Comparison of ENCODE assay signal across 2 cellular contexts in the genomic region with DNA sequence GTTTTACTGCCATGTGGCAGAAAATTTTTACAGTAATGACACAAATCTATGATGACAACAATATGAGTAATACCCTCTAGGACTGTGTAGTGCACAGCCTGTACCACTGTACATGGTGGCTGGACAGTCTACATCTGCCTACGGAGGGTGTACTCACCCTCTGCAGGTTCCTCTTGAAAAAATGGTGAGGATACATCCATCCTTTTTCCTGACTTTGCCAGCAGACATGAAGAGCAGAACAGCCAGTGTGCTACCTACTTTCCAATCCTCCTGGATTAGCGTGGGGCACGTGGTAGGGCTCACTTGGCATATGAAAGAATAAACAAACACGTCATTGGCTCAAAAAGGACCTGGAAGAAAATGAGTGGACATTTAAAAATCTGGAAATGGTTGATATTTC.
A peak's percentile ranks its signal among the peaks of the same experiment; 100 is the strongest.
TF ChIP-seq lines count a peak whose summit lies in the region.

No MANE protein-coding gene starts in this region.

TF ChIP-seq in liver, 16 proteins besides CTCF, POLR2A, EP300 and RAD21:
- TF ChIP-seq HNF4A (conservative IDR thresholded peaks at IDR 0.05), result peak; percentile 12 to 43
- TF ChIP-seq, protein P1, sequence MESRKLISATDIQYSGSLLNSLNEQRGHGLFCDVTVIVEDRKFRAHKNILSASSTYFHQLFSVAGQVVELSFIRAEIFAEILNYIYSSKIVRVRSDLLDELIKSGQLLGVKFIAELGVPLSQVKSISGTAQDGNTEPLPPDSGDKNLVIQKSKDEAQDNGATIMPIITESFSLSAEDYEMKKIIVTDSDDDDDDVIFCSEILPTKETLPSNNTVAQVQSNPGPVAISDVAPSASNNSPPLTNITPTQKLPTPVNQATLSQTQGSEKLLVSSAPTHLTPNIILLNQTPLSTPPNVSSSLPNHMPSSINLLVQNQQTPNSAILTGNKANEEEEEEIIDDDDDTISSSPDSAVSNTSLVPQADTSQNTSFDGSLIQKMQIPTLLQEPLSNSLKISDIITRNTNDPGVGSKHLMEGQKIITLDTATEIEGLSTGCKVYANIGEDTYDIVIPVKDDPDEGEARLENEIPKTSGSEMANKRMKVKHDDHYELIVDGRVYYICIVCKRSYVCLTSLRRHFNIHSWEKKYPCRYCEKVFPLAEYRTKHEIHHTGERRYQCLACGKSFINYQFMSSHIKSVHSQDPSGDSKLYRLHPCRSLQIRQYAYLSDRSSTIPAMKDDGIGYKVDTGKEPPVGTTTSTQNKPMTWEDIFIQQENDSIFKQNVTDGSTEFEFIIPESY (IDR thresholded peaks at IDR 0.05), result no peak
- TF ChIP-seq, protein P2, sequence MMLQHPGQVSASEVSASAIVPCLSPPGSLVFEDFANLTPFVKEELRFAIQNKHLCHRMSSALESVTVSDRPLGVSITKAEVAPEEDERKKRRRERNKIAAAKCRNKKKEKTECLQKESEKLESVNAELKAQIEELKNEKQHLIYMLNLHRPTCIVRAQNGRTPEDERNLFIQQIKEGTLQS (IDR thresholded peaks at IDR 0.05), result no peak
- no peak for TF ChIP-seq GABPA (IDR thresholded peaks at IDR 0.05 in 1 of 2, conservative IDR thresholded peaks at IDR 0.05 in 1 of 2)
- peak; percentile 95 for TF ChIP-seq YY1 (IDR thresholded peaks at IDR 0.05)
- peak; percentile 42 for TF ChIP-seq FOXA2 (IDR thresholded peaks at IDR 0.05)
- TF ChIP-seq, protein P3, sequence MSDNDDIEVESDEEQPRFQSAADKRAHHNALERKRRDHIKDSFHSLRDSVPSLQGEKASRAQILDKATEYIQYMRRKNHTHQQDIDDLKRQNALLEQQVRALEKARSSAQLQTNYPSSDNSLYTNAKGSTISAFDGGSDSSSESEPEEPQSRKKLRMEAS (IDR thresholded peaks at IDR 0.05), result peak; percentile 63
- peak; percentile 21 for TF ChIP-seq SP1 (IDR thresholded peaks at IDR 0.05)
- TF ChIP-seq FOXA1 (IDR thresholded peaks at IDR 0.05), result peak; percentile 39
- peak in 1 of 2 donors; percentile 50 for TF ChIP-seq RXRA (IDR thresholded peaks at IDR 0.05)
- peak; percentile 21 for TF ChIP-seq TAF1 (conservative IDR thresholded peaks at IDR 0.05)
- no peak for TF ChIP-seq HNF4G (IDR thresholded peaks at IDR 0.05)
- TF ChIP-seq REST (IDR thresholded peaks at IDR 0.05), result peak; percentile 61
- peak in 1 of 2 donors; percentile 64 for TF ChIP-seq JUND (IDR thresholded peaks at IDR 0.05)
- no peak for TF ChIP-seq EGR1 (IDR thresholded peaks at IDR 0.05; ENCODE audit: low read depth in 2 of 2)
- TF ChIP-seq NR2F2 (IDR thresholded peaks at IDR 0.05), result no peak
TF ChIP-seq in liver: peak in this region for 10.

TF ChIP-seq in HepG2, 621 proteins besides CTCF, POLR2A, EP300 and RAD21:
- TF ChIP-seq HOXA3 (CRISPR knock-in tag; IDR thresholded peaks at IDR 0.05) (no peak), ZNF468 (CRISPR knock-in tag; IDR thresholded peaks at IDR 0.05) (no peak)
TF ChIP-seq in HepG2: peak in this region for 0.
